Comparison of ENCODE assay signal across 1 cellular context in the genomic region with DNA sequence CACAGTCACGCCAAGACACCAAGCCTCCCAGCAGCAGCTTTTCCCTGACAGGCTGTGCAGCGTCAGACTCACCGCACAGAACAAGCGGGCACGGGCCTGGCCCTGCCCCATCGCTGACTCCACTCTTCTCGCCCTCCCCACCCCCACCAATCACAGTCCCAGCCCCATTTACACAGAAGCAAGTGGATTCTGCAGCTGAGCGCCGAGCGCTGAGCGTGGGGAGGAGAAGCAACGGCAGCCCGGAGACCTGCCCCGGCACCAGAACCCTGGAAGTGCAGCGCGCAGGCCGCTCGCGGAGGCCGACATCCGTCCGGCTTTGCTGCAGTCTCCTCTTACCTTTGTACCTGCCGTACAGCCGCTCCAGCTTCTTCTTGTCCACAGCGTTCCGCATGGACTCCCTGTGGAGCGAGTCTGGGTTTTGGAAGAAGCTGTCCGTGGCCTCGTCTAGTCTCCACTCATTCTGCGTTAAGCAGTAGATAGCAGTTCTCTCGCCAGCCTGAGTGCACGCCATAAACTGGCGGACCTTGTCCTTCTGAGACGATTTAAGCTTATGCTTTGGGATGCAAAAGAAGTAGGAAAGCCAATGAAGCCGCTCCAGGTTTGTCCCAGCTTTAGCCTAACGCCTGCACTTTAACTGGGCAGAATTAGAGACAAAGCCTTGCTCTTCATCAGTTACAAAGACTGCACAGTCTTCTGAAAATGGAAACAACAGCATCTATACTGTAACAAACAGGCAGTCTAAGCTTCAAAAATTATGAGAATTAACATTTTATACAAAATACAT.
TF ChIP-seq lines count a peak whose summit lies in the region.

No MANE protein-coding gene starts in this region.

TF ChIP-seq in GM23338, 12 proteins besides CTCF, POLR2A, EP300 and RAD21 (continued from another document):
- TF ChIP-seq, protein P1, sequence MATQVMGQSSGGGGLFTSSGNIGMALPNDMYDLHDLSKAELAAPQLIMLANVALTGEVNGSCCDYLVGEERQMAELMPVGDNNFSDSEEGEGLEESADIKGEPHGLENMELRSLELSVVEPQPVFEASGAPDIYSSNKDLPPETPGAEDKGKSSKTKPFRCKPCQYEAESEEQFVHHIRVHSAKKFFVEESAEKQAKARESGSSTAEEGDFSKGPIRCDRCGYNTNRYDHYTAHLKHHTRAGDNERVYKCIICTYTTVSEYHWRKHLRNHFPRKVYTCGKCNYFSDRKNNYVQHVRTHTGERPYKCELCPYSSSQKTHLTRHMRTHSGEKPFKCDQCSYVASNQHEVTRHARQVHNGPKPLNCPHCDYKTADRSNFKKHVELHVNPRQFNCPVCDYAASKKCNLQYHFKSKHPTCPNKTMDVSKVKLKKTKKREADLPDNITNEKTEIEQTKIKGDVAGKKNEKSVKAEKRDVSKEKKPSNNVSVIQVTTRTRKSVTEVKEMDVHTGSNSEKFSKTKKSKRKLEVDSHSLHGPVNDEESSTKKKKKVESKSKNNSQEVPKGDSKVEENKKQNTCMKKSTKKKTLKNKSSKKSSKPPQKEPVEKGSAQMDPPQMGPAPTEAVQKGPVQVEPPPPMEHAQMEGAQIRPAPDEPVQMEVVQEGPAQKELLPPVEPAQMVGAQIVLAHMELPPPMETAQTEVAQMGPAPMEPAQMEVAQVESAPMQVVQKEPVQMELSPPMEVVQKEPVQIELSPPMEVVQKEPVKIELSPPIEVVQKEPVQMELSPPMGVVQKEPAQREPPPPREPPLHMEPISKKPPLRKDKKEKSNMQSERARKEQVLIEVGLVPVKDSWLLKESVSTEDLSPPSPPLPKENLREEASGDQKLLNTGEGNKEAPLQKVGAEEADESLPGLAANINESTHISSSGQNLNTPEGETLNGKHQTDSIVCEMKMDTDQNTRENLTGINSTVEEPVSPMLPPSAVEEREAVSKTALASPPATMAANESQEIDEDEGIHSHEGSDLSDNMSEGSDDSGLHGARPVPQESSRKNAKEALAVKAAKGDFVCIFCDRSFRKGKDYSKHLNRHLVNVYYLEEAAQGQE (IDR thresholded peaks at IDR 0.05; ENCODE audit: unreplicated experiment): no peak
- no peak for TF ChIP-seq ZNF331 (CRISPR knock-in tag; IDR thresholded peaks at IDR 0.05; ENCODE audit: low read depth)
- TF ChIP-seq CREB1 (CRISPR knock-in tag; IDR thresholded peaks at IDR 0.05; ENCODE audit: low read depth): no peak
- TF ChIP-seq POLR2AphosphoS5 (IDR thresholded peaks at IDR 0.05; ENCODE audit: low read depth): no peak
- no peak for TF ChIP-seq EZH2 (IDR thresholded peaks at IDR 0.05; ENCODE audit: low read depth, unreplicated experiment)
- TF ChIP-seq, protein P2, sequence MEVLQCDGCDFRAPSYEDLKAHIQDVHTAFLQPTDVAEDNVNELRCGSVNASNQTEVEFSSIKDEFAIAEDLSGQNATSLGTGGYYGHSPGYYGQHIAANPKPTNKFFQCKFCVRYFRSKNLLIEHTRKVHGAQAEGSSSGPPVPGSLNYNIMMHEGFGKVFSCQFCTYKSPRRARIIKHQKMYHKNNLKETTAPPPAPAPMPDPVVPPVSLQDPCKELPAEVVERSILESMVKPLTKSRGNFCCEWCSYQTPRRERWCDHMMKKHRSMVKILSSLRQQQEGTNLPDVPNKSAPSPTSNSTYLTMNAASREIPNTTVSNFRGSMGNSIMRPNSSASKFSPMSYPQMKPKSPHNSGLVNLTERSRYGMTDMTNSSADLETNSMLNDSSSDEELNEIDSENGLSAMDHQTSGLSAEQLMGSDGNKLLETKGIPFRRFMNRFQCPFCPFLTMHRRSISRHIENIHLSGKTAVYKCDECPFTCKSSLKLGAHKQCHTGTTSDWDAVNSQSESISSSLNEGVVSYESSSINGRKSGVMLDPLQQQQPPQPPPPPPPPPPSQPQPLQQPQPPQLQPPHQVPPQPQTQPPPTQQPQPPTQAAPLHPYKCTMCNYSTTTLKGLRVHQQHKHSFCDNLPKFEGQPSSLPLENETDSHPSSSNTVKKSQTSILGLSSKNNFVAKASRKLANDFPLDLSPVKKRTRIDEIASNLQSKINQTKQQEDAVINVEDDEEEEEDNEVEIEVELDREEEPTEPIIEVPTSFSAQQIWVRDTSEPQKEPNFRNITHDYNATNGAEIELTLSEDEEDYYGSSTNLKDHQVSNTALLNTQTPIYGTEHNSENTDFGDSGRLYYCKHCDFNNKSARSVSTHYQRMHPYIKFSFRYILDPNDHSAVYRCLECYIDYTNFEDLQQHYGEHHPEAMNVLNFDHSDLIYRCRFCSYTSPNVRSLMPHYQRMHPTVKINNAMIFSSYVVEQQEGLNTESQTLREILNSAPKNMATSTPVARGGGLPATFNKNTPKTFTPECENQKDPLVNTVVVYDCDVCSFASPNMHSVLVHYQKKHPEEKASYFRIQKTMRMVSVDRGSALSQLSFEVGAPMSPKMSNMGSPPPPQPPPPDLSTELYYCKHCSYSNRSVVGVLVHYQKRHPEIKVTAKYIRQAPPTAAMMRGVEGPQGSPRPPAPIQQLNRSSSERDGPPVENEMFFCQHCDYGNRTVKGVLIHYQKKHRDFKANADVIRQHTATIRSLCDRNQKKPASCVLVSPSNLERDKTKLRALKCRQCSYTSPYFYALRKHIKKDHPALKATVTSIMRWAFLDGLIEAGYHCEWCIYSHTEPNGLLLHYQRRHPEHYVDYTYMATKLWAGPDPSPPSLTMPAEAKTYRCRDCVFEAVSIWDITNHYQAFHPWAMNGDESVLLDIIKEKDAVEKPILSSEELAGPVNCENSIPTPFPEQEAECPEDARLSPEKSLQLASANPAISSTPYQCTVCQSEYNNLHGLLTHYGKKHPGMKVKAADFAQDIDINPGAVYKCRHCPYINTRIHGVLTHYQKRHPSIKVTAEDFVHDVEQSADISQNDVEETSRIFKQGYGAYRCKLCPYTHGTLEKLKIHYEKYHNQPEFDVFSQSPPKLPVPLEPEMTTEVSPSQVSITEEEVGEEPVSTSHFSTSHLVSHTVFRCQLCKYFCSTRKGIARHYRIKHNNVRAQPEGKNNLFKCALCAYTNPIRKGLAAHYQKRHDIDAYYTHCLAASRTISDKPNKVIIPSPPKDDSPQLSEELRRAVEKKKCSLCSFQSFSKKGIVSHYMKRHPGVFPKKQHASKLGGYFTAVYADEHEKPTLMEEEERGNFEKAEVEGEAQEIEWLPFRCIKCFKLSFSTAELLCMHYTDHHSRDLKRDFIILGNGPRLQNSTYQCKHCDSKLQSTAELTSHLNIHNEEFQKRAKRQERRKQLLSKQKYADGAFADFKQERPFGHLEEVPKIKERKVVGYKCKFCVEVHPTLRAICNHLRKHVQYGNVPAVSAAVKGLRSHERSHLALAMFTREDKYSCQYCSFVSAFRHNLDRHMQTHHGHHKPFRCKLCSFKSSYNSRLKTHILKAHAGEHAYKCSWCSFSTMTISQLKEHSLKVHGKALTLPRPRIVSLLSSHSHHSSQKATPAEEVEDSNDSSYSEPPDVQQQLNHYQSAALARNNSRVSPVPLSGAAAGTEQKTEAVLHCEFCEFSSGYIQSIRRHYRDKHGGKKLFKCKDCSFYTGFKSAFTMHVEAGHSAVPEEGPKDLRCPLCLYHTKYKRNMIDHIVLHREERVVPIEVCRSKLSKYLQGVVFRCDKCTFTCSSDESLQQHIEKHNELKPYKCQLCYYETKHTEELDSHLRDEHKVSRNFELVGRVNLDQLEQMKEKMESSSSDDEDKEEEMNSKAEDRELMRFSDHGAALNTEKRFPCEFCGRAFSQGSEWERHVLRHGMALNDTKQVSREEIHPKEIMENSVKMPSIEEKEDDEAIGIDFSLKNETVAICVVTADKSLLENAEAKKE (CRISPR knock-in tag; IDR thresholded peaks at IDR 0.05): no peak
- no peak for TF ChIP-seq JUNB (IDR thresholded peaks at IDR 0.05; ENCODE audit: unreplicated experiment)
- no peak for TF ChIP-seq ZNF114 (CRISPR knock-in tag; IDR thresholded peaks at IDR 0.05)
- TF ChIP-seq, protein P3, sequence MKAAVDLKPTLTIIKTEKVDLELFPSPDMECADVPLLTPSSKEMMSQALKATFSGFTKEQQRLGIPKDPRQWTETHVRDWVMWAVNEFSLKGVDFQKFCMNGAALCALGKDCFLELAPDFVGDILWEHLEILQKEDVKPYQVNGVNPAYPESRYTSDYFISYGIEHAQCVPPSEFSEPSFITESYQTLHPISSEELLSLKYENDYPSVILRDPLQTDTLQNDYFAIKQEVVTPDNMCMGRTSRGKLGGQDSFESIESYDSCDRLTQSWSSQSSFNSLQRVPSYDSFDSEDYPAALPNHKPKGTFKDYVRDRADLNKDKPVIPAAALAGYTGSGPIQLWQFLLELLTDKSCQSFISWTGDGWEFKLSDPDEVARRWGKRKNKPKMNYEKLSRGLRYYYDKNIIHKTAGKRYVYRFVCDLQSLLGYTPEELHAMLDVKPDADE (IDR thresholded peaks at IDR 0.05): no peak
